17 cellular contexts compared by ENCODE assay signal in genomic region chr17:73028311-73028755, GRCh38.
DNase-seq lines count a peak whose midpoint lies in the region; ATAC-seq and TF ChIP-seq lines count a peak whose summit lies in the region.
"Had no signal": no experiment of that assay in that cellular context is flagged by ENCODE, and none has a peak within 500 bp of the region (broad histone marks: within the 10 kb centered on the region; RNA-seq: fewer than 3 reads in every experiment).

No MANE protein-coding gene starts in this region.

- no peaks in the 10 kb centered on the region for H3K27me3 ChIP-seq in liver (ENCODE audit: control insufficient read depth in 4 of 4, insufficient read depth in 4 of 4, low read length in 3 of 4)
- H3K27me3 ChIP-seq: breast epithelium had no signal

- peaks cover 3 to 18% (median 9%) of the 10 kb centered on the region in 4 donors for H3K4me1 ChIP-seq in liver (ENCODE audit: control insufficient read depth in 4 of 4, insufficient read depth in 4 of 4, low read length in 3 of 4)
- H3K4me1 ChIP-seq: breast epithelium had no signal

- TF ChIP-seq CTCF in fibroblast of mammary gland (conservative IDR thresholded peaks at IDR 0.05; ENCODE audit: control insufficient read depth, insufficient read depth, low read depth, low read length) (no peak), liver (IDR thresholded peaks at IDR 0.05; ENCODE audit: low read depth, low read length, missing input control) (no peak)

- TF ChIP-seq RAD21 in liver (IDR thresholded peaks at IDR 0.05): peak in 1 of 2 donors; percentile 24

- 38% methylated on average over 3 of the region's 3 CpGs for WGBS in liver

- H3K27ac ChIP-seq in liver (ENCODE audit: low read depth in 1 of 2, low read length in 2 of 2): peak overlapping the region; percentile 33 to 47
- H3K27ac ChIP-seq: breast epithelium had no signal

- no peak overlapping the region for H3K9ac ChIP-seq in liver (ENCODE audit: low read depth in 1 of 2, low read length in 2 of 2)

- no peaks in the 10 kb centered on the region for H3K36me3 ChIP-seq in liver (ENCODE audit: control insufficient read depth in 4 of 4, insufficient read depth in 3 of 4, low read depth in 1 of 4, low read length in 3 of 4)
- H3K36me3 ChIP-seq: breast epithelium had no signal

- no peak overlapping the region for H3K4me3 ChIP-seq in fibroblast of mammary gland (ENCODE audit: control insufficient read depth, low read depth, low read length)
- H3K4me3 ChIP-seq in liver (ENCODE audit: low read depth in 1 of 3, low read length in 3 of 3): no peak overlapping the region
- H3K4me3 ChIP-seq: breast epithelium had no signal

- no peak for ATAC-seq in HG02642 (IDR thresholded peaks at IDR 0.05; ENCODE audit: poor library complexity, unreplicated experiment)
- no peak for ATAC-seq in HG02763 (IDR thresholded peaks at IDR 0.05; ENCODE audit: unreplicated experiment)
- no peak for ATAC-seq in GM21576 (IDR thresholded peaks at IDR 0.05; ENCODE audit: unreplicated experiment)

- DNase-seq in AG08396 (ENCODE audit: low spot score) (peak; percentile 72), NCI-H524 treated with DMSO at 0.1 percent for 48 hours (lab: John Stamatoyannopoulos, UW) (peak; percentile 52), fibroblast of mammary gland (ENCODE audit: low read depth) (peak; percentile 65)
- no peak for DNase-seq in activated effector memory CD4-positive, alpha-beta T cell treated with Interleukin-2 at 50 U/mL for 16 hours
- DNase-seq: activated CD4-positive, alpha-beta T cell treated with anti-CD3 and anti-CD28 coated beads for 1 hour; activated naive CD4-positive, alpha-beta T cell treated with Interleukin-2 at 50 U/mL for 16 hours; mammary epithelial cell; NCI-H1048; NCI-H510A; nucleus accumbens; stimulated activated CD4-positive, alpha-beta T cell treated with anti-CD3 and anti-CD28 coated beads, Interleukin-15, amount 100 ng/mL, for 24 hours; substantia nigra had no signal

- H3K9me3 ChIP-seq in liver (ENCODE audit: control insufficient read depth in 4 of 4, low read length in 3 of 4): no peaks in the 10 kb centered on the region

TF ChIP-seq in liver, 16 proteins besides CTCF, POLR2A, EP300 and RAD21:
- TF ChIP-seq FOXA2 (IDR thresholded peaks at IDR 0.05) (peak; percentile 25), NR2F2 (IDR thresholded peaks at IDR 0.05) (no peak), SP1 (IDR thresholded peaks at IDR 0.05) (peak; percentile 40), JUND (IDR thresholded peaks at IDR 0.05) (no peak), HNF4A (conservative IDR thresholded peaks at IDR 0.05) (peak; percentile 70 to 73), RXRA (IDR thresholded peaks at IDR 0.05) (peak in 1 of 2 donors; percentile 54)
- TF ChIP-seq, protein P1, sequence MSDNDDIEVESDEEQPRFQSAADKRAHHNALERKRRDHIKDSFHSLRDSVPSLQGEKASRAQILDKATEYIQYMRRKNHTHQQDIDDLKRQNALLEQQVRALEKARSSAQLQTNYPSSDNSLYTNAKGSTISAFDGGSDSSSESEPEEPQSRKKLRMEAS (IDR thresholded peaks at IDR 0.05): no peak
